In genomic region chr20:31717478-31717946, GRCh38 we compare ENCODE assay signal across 8 cellular contexts. TPM values are rescaled to one million over a fixed set of nuclear protein-coding genes. Genes with fewer than 3 reads are reported as not detected.
DNase-seq lines count a peak whose midpoint lies in the region; ATAC-seq and TF ChIP-seq lines count a peak whose summit lies in the region.

No MANE protein-coding gene starts in this region.

- no peaks in the 10 kb centered on the region for H3K9me2 ChIP-seq in Loucy (replicated peaks; ENCODE audit: low read depth, low read length)

- H3K27ac Mint-ChIP-seq in endothelial cell (ENCODE audit: unreplicated experiment): no peak overlapping the region
- H3K27ac Mint-ChIP-seq in stimulated activated naive B cell treated with anti-CD40 and anti-IgM and Interleukin-4, amounts not matched to agents 10 μg/mL and 1 μg/mL and 100 μg/mL, for 72 hours: peak overlapping the region; percentile 98

- H3K79me2 ChIP-seq in Loucy (ENCODE audit: insufficient read depth, low read length): peaks cover 100% of the 10 kb centered on the region

- peak; percentile 85 to 86 for ATAC-seq in stimulated activated naive B cell treated with anti-CD40 and anti-IgM and Interleukin-4, amounts not matched to agents 10 μg/mL and 1 μg/mL and 100 μg/mL, for 72 hours (replicated peaks)

- H3K9me3 ChIP-seq in Loucy (ENCODE audit: insufficient read depth, low read depth, low read length): no peaks in the 10 kb centered on the region

- H3K36me3 ChIP-seq in Loucy (ENCODE audit: insufficient read depth, low read length): peaks cover 10% of the 10 kb centered on the region; the same call in 1 of the 2 replicates

- H3K4me3 Mint-ChIP-seq in endothelial cell (ENCODE audit: unreplicated experiment): peak overlapping the region; percentile 82
- H3K4me3 Mint-ChIP-seq in stimulated activated naive B cell treated with anti-CD40 and anti-IgM and Interleukin-4, amounts not matched to agents 10 μg/mL and 1 μg/mL and 100 μg/mL, for 72 hours: peak overlapping the region; percentile 91 to 97

- TF ChIP-seq CTCF in Loucy (conservative IDR thresholded peaks at IDR 0.05; ENCODE audit: low read length) (no peak), endothelial cell (IDR thresholded peaks at IDR 0.05; ENCODE audit: unreplicated experiment) (no peak)

- H3K4me1 Mint-ChIP-seq in endothelial cell (ENCODE audit: unreplicated experiment): peaks cover 74% of the 10 kb centered on the region
- peaks cover 43 to 70% of the 10 kb centered on the region in 2 donors for H3K4me1 Mint-ChIP-seq in stimulated activated naive B cell treated with anti-CD40 and anti-IgM and Interleukin-4, amounts not matched to agents 10 μg/mL and 1 μg/mL and 100 μg/mL, for 72 hours

- no peak overlapping the region for H2AFZ ChIP-seq in Loucy (ENCODE audit: low read length)

- H3K27me3 Mint-ChIP-seq in endothelial cell (ENCODE audit: unreplicated experiment): peaks cover 11% of the 10 kb centered on the region
- no peaks in the 10 kb centered on the region for H3K27me3 Mint-ChIP-seq in stimulated activated naive B cell treated with anti-CD40 and anti-IgM and Interleukin-4, amounts not matched to agents 10 μg/mL and 1 μg/mL and 100 μg/mL, for 72 hours

- DNase-seq in stimulated activated CD4-positive, alpha-beta T cell treated with anti-CD3 and anti-CD28 coated beads, Interleukin-4, amount 100 ng/mL, for 24 hours: peak; percentile 51
- no peak for DNase-seq in stimulated activated CD4-positive, alpha-beta T cell treated with anti-CD3 and anti-CD28 coated beads, Interleukin-12 subunit alpha, Interleukin-12 subunit beta, amount 100 ng/mL, for 4 hours
- DNase-seq in endothelial cell (ENCODE audit: low spot score): no peak
- DNase-seq in stimulated activated naive B cell treated with anti-CD40 and anti-IgM and Interleukin-4, amounts not matched to agents 10 μg/mL and 1 μg/mL and 100 μg/mL, for 72 hours: peak; percentile 60
- DNase-seq in OCI-M2 (lab: John Stamatoyannopoulos, UW; ENCODE audit: unreplicated experiment): no peak
- no peak for DNase-seq in AG20443 (ENCODE audit: low spot score)
- DNase-seq in effector CD8-positive, alpha-beta T cell (lab: John Stamatoyannopoulos, UW): no peak

- H3K27me3 ChIP-seq in Loucy (ENCODE audit: insufficient read depth, low read length, poor library complexity, severe bottlenecking): no peaks in the 10 kb centered on the region

- peak overlapping the region; percentile 59 for H3K9ac ChIP-seq in Loucy (ENCODE audit: low read depth, low read length, poor library complexity, severe bottlenecking)

- peaks cover 68% of the 10 kb centered on the region for H4K20me1 ChIP-seq in Loucy (ENCODE audit: insufficient read depth, low read length, poor library complexity, severe bottlenecking)

- H3K4me2 ChIP-seq in Loucy (ENCODE audit: low read depth, low read length, poor library complexity, severe bottlenecking): peak overlapping the region; percentile 98

- peaks cover 25% of the 10 kb centered on the region for H3K36me3 Mint-ChIP-seq in endothelial cell (ENCODE audit: low read depth, unreplicated experiment)
- peaks cover 86 to 94% of the 10 kb centered on the region in 2 donors for H3K36me3 Mint-ChIP-seq in stimulated activated naive B cell treated with anti-CD40 and anti-IgM and Interleukin-4, amounts not matched to agents 10 μg/mL and 1 μg/mL and 100 μg/mL, for 72 hours

- H3K9me3 Mint-ChIP-seq in endothelial cell (ENCODE audit: unreplicated experiment): no peaks in the 10 kb centered on the region
- no peaks in the 10 kb centered on the region for H3K9me3 Mint-ChIP-seq in stimulated activated naive B cell treated with anti-CD40 and anti-IgM and Interleukin-4, amounts not matched to agents 10 μg/mL and 1 μg/mL and 100 μg/mL, for 72 hours

- H3K4me1 ChIP-seq in Loucy (ENCODE audit: insufficient read depth, low read length, poor library complexity, severe bottlenecking): peaks cover 77% of the 10 kb centered on the region

- peak overlapping the region; percentile 62 for H3K4me3 ChIP-seq in Loucy (ENCODE audit: low read length, poor library complexity, severe bottlenecking)

- H3F3A ChIP-seq in Loucy (ENCODE audit: low read depth): no peaks in the 10 kb centered on the region

RNA-seq across cellular contexts. Expression of gene BCL2L1, which starts 5.2 kb away (rescaled TPM):
- 52.9 TPM for total RNA-seq in endothelial cell (ENCODE audit: unreplicated experiment)

RNA-seq across cellular contexts. Expression of gene TPX2, which starts 21.6 kb away (rescaled TPM):
- total RNA-seq in endothelial cell (ENCODE audit: unreplicated experiment): 27.2 TPM

Comparison
In these comparisons a context has a peak if more than half of its experiments do, and no peak if none do; other contexts are left out.
1. DNase-seq: peak in stimulated activated CD4-positive, alpha-beta T cell treated with anti-CD3 and anti-CD28 coated beads, Interleukin-4, amount 100 ng/mL, for 24 hours (single experiment) and stimulated activated naive B cell treated with anti-CD40 and anti-IgM and Interleukin-4, amounts not matched to agents 10 μg/mL and 1 μg/mL and 100 μg/mL, for 72 hours (single experiment); none in stimulated activated CD4-positive, alpha-beta T cell treated with anti-CD3 and anti-CD28 coated beads, Interleukin-12 subunit alpha, Interleukin-12 subunit beta, amount 100 ng/mL, for 4 hours (single experiment), endothelial cell (single experiment), OCI-M2 (single experiment), AG20443 (single experiment) and effector CD8-positive, alpha-beta T cell (single experiment).